ENCODE assay signal across 10 cellular contexts in genomic region chr22:19974935-19975706, GRCh38. TPM values are rescaled to one million over a fixed set of nuclear protein-coding genes. Genes with fewer than 3 reads are reported as not detected.
A peak's percentile ranks its signal among the peaks of the same experiment; 100 is the strongest.
DNase-seq lines count a peak whose midpoint lies in the region; ATAC-seq and TF ChIP-seq lines count a peak whose summit lies in the region.
"Had no signal": no experiment of that assay in that cellular context is flagged by ENCODE, and none has a peak within 500 bp of the region (broad histone marks: within the 10 kb centered on the region; RNA-seq: fewer than 3 reads in every experiment).

No MANE protein-coding gene starts in this region.

- peak overlapping the region; percentile 74 for H3K4me3 Mint-ChIP-seq in neural progenitor cell
- H3K4me3 Mint-ChIP-seq: activated CD4-positive, alpha-beta T cell treated with anti-CD3 and anti-CD28 coated beads, Interleukin-2, amount 10 ng/mL, durations not matched to agents 24 days and 14 days had no signal

- H3K4me2 ChIP-seq in neural progenitor cell: peak overlapping the region; percentile 37

- peaks cover 29% of the 10 kb centered on the region for H3K4me1 Mint-ChIP-seq in neural progenitor cell

- no peak for TF ChIP-seq CTCF in ascending aorta (IDR thresholded peaks at IDR 0.05)
- no peak for TF ChIP-seq CTCF in neural progenitor cell (IDR thresholded peaks at IDR 0.05)

- H3K9me3 ChIP-seq in ascending aorta: no peaks in the 10 kb centered on the region
- H3K9me3 ChIP-seq in neural progenitor cell (ENCODE audit: low read depth): no peaks in the 10 kb centered on the region

- H3K4me1 ChIP-seq in ascending aorta (peaks cover 0 to 10% of the 10 kb centered on the region in 2 donors), neural progenitor cell (peaks cover 10% of the 10 kb centered on the region)

- H3K9ac ChIP-seq in neural progenitor cell: no peak overlapping the region

- H3F3A ChIP-seq in neural progenitor cell (ENCODE audit: low read depth): peaks cover 3% of the 10 kb centered on the region

- no peak overlapping the region for H2AFZ ChIP-seq in neural progenitor cell (replicated peaks)

- H3K4me3 ChIP-seq in ascending aorta: no peak overlapping the region
- H3K4me3 ChIP-seq in neural progenitor cell: no peak overlapping the region

- H3K27me3 ChIP-seq in ascending aorta (no peaks in the 10 kb centered on the region), neural progenitor cell (no peaks in the 10 kb centered on the region)

- DNase-seq in NCI-H146 (lab: John Stamatoyannopoulos, UW) (peak; percentile 43), NCI-H146 treated with DMSO at 0.1 percent for 48 hours (lab: John Stamatoyannopoulos, UW; ENCODE audit: unreplicated experiment) (no peak), KBM-7 (peak; percentile 84), ascending aorta (ENCODE audit: low spot score in 2 of 2) (no peak), neural progenitor cell (ENCODE audit: low spot score) (no peak), HuH-7 (ENCODE audit: low spot score) (no peak)
- DNase-seq: stimulated activated CD4-positive, alpha-beta T cell treated with anti-CD3 and anti-CD28 coated beads, Interleukin-2, amount 100 ng/mL, for 48 hours had no signal

- H3K27ac ChIP-seq in ascending aorta: peak overlapping the region; percentile 28 to 54
- peak overlapping the region; percentile 45 for H3K27ac ChIP-seq in neural progenitor cell

- peak overlapping the region; percentile 91 for H3K27ac Mint-ChIP-seq in neural progenitor cell
- H3K27ac Mint-ChIP-seq: activated CD4-positive, alpha-beta T cell treated with anti-CD3 and anti-CD28 coated beads, Interleukin-2, amount 10 ng/mL, durations not matched to agents 24 days and 14 days had no signal

- no peaks in the 10 kb centered on the region for H3K79me2 ChIP-seq in neural progenitor cell (ENCODE audit: low read depth)

- no peak for ATAC-seq in HG03354 (IDR thresholded peaks at IDR 0.05; ENCODE audit: poor library complexity, severe bottlenecking, unreplicated experiment)
- no peak for ATAC-seq in GM19455 (IDR thresholded peaks at IDR 0.05; ENCODE audit: unreplicated experiment)

- peaks cover 77 to 80% of the 10 kb centered on the region in 2 donors for H3K36me3 ChIP-seq in ascending aorta
- no peaks in the 10 kb centered on the region for H3K36me3 ChIP-seq in neural progenitor cell

- intact Hi-C loops in ascending aorta (cut with DNase I): no loop called here

- in situ Hi-C loops in KBM-7 (cut with MboI; ENCODE audit: low pct_unique_long_range_greater_than_20kb, low sequenced_read_pairs): no loop called here

- H3K9me3 Mint-ChIP-seq in neural progenitor cell: no peaks in the 10 kb centered on the region
- H3K9me3 Mint-ChIP-seq: activated CD4-positive, alpha-beta T cell treated with anti-CD3 and anti-CD28 coated beads, Interleukin-2, amount 10 ng/mL, durations not matched to agents 24 days and 14 days had no signal

- H3K36me3 Mint-ChIP-seq in neural progenitor cell: peaks cover 5% of the 10 kb centered on the region

- H3K27me3 Mint-ChIP-seq in neural progenitor cell (ENCODE audit: insufficient read depth, low read depth): peaks cover 4% of the 10 kb centered on the region
- H3K27me3 Mint-ChIP-seq: activated CD4-positive, alpha-beta T cell treated with anti-CD3 and anti-CD28 coated beads, Interleukin-2, amount 10 ng/mL, durations not matched to agents 24 days and 14 days had no signal

- peaks cover 27% of the 10 kb centered on the region for H4K20me1 ChIP-seq in neural progenitor cell (ENCODE audit: low read depth)

RNA-seq across cellular contexts. Expression of gene TXNRD2, which starts 33.5 kb away (rescaled TPM):
- 46.0 TPM for total RNA-seq in ascending aorta
- 0.19 and 3.1 TPM in 2 replicates for total RNA-seq in neural progenitor cell (ENCODE audit: low replicate concordance)

RNA-seq across cellular contexts. Expression of gene COMT, which starts 33.5 kb away (rescaled TPM):
- total RNA-seq in ascending aorta: 150 TPM
- 1.1 and 1.3 TPM in 2 replicates for total RNA-seq in neural progenitor cell (ENCODE audit: low replicate concordance)

RNA-seq across cellular contexts. Expression of gene ARVCF, which starts 41.5 kb away (rescaled TPM):
- total RNA-seq in ascending aorta (252 TPM), neural progenitor cell (ENCODE audit: low replicate concordance) (35.4 and 159 TPM in 2 replicates)

RNA-seq across cellular contexts. Expression of gene TANGO2, which starts 45.8 kb away (rescaled TPM):
- total RNA-seq in ascending aorta: 26.3 TPM
- total RNA-seq in neural progenitor cell (ENCODE audit: low replicate concordance): 9.1 and 10.0 TPM in 2 replicates

Comparison
In these comparisons a context has a peak if more than half of its experiments do, and no peak if none do; other contexts are left out.
1. DNase-seq: peak in NCI-H146 (single experiment) and KBM-7 (single experiment); none in NCI-H146 treated with DMSO at 0.1 percent for 48 hours (single experiment), ascending aorta (0 of 2), neural progenitor cell (single experiment) and HuH-7 (single experiment).
2. RNA of gene TXNRD2, which starts 33.5 kb away (total RNA-seq): 46.0 TPM in ascending aorta (single experiment); 0.19 to 3.1 TPM in neural progenitor cell; every median in the first group is over 10 times any median in the second.
3. RNA of gene COMT, which starts 33.5 kb away (total RNA-seq): 150 TPM in ascending aorta (single experiment); 1.1 to 1.3 TPM in neural progenitor cell; every median in the first group is over 10 times any median in the second.